Comparison of ENCODE assay signal across 9 cellular contexts in the genomic region with DNA sequence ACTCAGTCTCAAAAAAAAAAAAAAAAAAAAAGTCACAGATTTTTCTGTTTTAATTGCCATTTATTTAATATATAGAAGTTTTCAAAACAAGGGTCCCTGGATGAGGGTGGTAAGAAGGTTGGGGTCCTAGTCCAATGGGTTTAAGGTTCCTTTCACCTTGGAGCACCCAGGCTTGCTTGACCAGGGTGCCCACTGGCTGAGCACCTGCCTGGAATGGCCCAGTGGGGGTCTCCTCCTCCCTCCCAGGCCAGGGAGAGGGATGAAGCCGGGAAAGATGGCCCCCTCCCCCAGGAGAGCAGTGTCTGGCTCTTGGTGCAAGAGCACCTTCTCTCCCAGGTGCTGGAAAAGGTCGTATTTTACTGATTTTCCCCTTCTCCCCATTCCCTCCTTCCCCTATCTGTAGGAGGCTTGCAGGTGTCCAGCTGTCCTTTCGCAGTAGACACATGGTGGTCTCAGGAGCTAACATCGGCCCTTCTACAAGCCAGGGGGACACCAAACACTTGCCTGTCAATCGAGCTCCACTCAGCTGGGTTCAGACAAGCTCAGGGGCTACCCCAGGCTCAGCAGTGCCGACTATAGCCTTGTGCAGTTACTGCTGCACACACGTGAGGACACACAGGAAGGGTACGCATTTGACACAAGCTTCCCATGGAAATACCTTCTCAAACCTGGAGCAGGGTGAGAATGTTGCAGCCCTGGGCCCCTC.
A peak's percentile ranks its signal among the peaks of the same experiment; 100 is the strongest.
DNase-seq lines count a peak whose midpoint lies in the region; ATAC-seq and TF ChIP-seq lines count a peak whose summit lies in the region.
"Had no signal": no experiment of that assay in that cellular context is flagged by ENCODE, and none has a peak within 500 bp of the region (broad histone marks: within the 10 kb centered on the region; RNA-seq: fewer than 3 reads in every experiment).

No MANE protein-coding gene starts in this region.

- peaks cover 0 to 6% (median 0%) of the 10 kb centered on the region in 3 donors for H3K9me3 ChIP-seq in gastroesophageal sphincter

- peak overlapping the region; percentile 13 to 98 (median 96) for H3K27ac ChIP-seq in gastroesophageal sphincter
- H3K27ac ChIP-seq in substantia nigra (ENCODE audit: low read depth, low read length, poor library complexity, severe bottlenecking): peak overlapping the region; percentile 91

- H3K27ac Mint-ChIP-seq in activated CD4-positive, alpha-beta T cell treated with anti-CD3 and anti-CD28 coated beads for 36 hours: no peak overlapping the region
- peak overlapping the region; percentile 81 for H3K27ac Mint-ChIP-seq in T-cell

- CTCF ChIA-PET in activated CD4-positive, alpha-beta T cell treated with anti-CD3 and anti-CD28 coated beads for 36 hours (lab: Charles Lee): interaction anchor here (0.7 to 3.5 kb wide), 18 partner anchors 9 to 293 kb away, joined by 3 to 41 read pairs (median 4); no protein-coding TSS in a partner anchor
- CTCF ChIA-PET in T-cell (lab: Charles Lee): interaction anchor here (0.6 to 1.8 kb wide), 5 partner anchors 14 to 274 kb away, joined by 3 to 8 read pairs (median 4); no protein-coding TSS in a partner anchor

- TF ChIP-seq POLR2A in gastroesophageal sphincter (IDR thresholded peaks at IDR 0.05): no peak

- no peaks in the 10 kb centered on the region for H3K36me3 ChIP-seq in gastroesophageal sphincter

- TF ChIP-seq CTCF in gastroesophageal sphincter (IDR thresholded peaks at IDR 0.05): no peak

- ATAC-seq in activated CD4-positive, alpha-beta T cell treated with anti-CD3 and anti-CD28 coated beads for 36 hours: no peak
- ATAC-seq in T-cell (replicated peaks in 1 of 4): peak in 1 of 4 experiments; percentile 34
- ATAC-seq in gastroesophageal sphincter: no peak
- no peak for ATAC-seq in GM21737 (IDR thresholded peaks at IDR 0.05; ENCODE audit: unreplicated experiment)

- H3K27me3 Mint-ChIP-seq in activated CD4-positive, alpha-beta T cell treated with anti-CD3 and anti-CD28 coated beads for 36 hours: no peaks in the 10 kb centered on the region
- H3K27me3 Mint-ChIP-seq in T-cell: no peaks in the 10 kb centered on the region

- POLR2A ChIA-PET in activated CD4-positive, alpha-beta T cell treated with anti-CD3 and anti-CD28 coated beads for 36 hours (lab: Charles Lee): interaction anchor here (0.9 to 1.5 kb wide), 2 partner anchors 111 to 149 kb away, joined by 3 to 4 read pairs; no protein-coding TSS in a partner anchor
- POLR2A ChIA-PET in T-cell (lab: Charles Lee): no interaction called here

- H3K4me3 Mint-ChIP-seq in activated CD4-positive, alpha-beta T cell treated with anti-CD3 and anti-CD28 coated beads for 36 hours: peak overlapping the region; percentile 72
- H3K4me3 Mint-ChIP-seq in T-cell: peak overlapping the region; percentile 57 to 84 (median 62)

- H3K9me3 Mint-ChIP-seq in activated CD4-positive, alpha-beta T cell treated with anti-CD3 and anti-CD28 coated beads for 36 hours (ENCODE audit: low read depth): no peaks in the 10 kb centered on the region
- H3K9me3 Mint-ChIP-seq in T-cell: no peaks in the 10 kb centered on the region

- peaks cover 20% of the 10 kb centered on the region for H3K4me1 Mint-ChIP-seq in activated CD4-positive, alpha-beta T cell treated with anti-CD3 and anti-CD28 coated beads for 36 hours
- H3K4me1 Mint-ChIP-seq in T-cell: peaks cover 22 to 35% (median 34%) of the 10 kb centered on the region in 3 donors

- H3K36me3 Mint-ChIP-seq in activated CD4-positive, alpha-beta T cell treated with anti-CD3 and anti-CD28 coated beads for 36 hours (ENCODE audit: low read depth): no peaks in the 10 kb centered on the region
- H3K36me3 Mint-ChIP-seq in T-cell: no peaks in the 10 kb centered on the region

- H3K27me3 ChIP-seq in gastroesophageal sphincter: no peaks in the 10 kb centered on the region

- peaks cover 2 to 46% (median 23%) of the 10 kb centered on the region in 3 donors for H3K4me1 ChIP-seq in gastroesophageal sphincter

- 71% methylated on average over 1 of the region's 8 CpGs; no CpG with 5 or more reads in 1 of the 2 donors for WGBS in gastroesophageal sphincter (ENCODE audit: low coverage in 1 of 2), 2 donors

- no peak overlapping the region for H3K4me3 ChIP-seq in gastroesophageal sphincter

- TF ChIP-seq EP300 in gastroesophageal sphincter (IDR thresholded peaks at IDR 0.05): no peak

- intact Hi-C loops in activated CD4-positive, alpha-beta T cell treated with anti-CD3 and anti-CD28 coated beads for 36 hours (cut with DNase I, micrococcal nuclease): loop anchor here (2.0 kb wide), 2 partner anchors 132 to 274 kb away; no protein-coding TSS in a partner anchor

- peak; percentile 47 for DNase-seq in activated CD4-positive, alpha-beta T cell treated with anti-CD3 and anti-CD28 coated beads for 36 hours
- DNase-seq in activated CD4-positive, alpha-beta T cell treated with anti-CD3 and anti-CD28 coated beads, Interleukin-2, amount 50 U/mL, for 4 hours: no peak
- DNase-seq in T-cell (peak in 10 of 34 experiments; percentile 12 to 32 (median 22)), substantia nigra (lab: John Stamatoyannopoulos, UW) (no peak), NCI-H526 treated with DMSO at 0.1 percent for 48 hours (lab: John Stamatoyannopoulos, UW) (no peak), AG08396 (ENCODE audit: low spot score) (no peak)
- DNase-seq: activated CD4-positive, alpha-beta T cell treated with anti-CD3 and anti-CD28 coated beads, Interleukin-2, amount 50 U/mL, for 1 hour had no signal
